11 cellular contexts compared by ENCODE assay signal in the genomic region with DNA sequence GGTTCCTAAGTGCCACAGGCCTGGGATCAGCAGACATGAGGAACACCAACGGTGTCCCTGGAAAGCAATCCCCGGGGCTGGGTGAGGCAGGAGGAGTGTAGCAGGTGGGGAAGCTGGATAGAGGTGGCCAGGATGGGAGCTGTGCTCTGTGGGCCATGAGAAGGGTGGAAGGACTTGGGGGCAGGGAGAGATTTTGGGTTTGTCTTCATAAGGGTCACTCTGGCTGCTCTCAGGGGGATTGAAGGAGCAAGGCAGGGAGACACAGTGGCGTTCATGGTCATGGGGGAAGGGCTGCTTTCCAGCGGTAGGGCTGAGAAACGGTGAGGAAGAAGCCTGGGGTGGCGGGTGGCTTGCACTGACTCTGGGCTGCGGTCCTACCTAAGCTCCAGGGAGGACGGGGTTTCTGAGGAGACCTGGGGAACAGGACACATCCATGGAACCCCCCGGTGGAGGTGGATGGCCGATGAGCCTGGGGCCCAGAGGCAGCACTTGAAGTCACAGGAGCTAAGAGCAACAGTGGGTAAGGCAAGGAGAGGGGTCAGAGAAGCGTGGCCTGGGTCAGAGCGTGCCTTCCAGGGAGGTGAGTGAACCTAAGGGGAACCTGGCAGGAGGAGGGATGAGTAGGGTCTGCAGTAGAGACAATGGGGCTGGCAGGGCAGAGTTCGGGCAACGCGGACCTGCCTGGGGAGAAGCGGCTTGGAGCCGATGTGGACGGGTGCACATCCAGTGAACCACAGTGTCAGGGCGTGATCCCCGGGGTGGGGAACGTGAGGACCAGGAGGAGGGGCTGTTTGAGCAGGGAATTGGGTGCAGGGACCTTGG.
"Had no signal": no experiment of that assay in that cellular context is flagged by ENCODE, and none has a peak within 500 bp of the region (broad histone marks: within the 10 kb centered on the region; RNA-seq: fewer than 3 reads in every experiment).

No MANE protein-coding gene starts in this region.

- DNase-seq: activated gamma-delta T cell; activated T-cell treated with anti-CD3 and anti-CD28 coated beads, Interleukin-2, amount 50 U/mL, for 48 hours; dorsolateral prefrontal cortex; endodermal cell; gastrocnemius medialis; heart right ventricle; pancreas; stimulated activated CD4-positive, alpha-beta T cell treated with anti-CD3 and anti-CD28 coated beads, Interleukin-12 subunit alpha, Interleukin-12 subunit beta, amount 100 ng/mL, for 4 hours; stimulated activated CD4-positive, alpha-beta T cell treated with anti-CD3 and anti-CD28 coated beads, Interleukin-2, amount 100 ng/mL, for 24 hours; uterus had no signal

- H3K4me3 Mint-ChIP-seq: endodermal cell, neural progenitor cell had no signal

- H3K27ac Mint-ChIP-seq: endodermal cell had no signal

- H3K4me1 Mint-ChIP-seq: endodermal cell, neural progenitor cell had no signal

- ATAC-seq: gastrocnemius medialis, pancreas had no signal
